Comparison of ENCODE assay signal across 16 cellular contexts in the genomic region with DNA sequence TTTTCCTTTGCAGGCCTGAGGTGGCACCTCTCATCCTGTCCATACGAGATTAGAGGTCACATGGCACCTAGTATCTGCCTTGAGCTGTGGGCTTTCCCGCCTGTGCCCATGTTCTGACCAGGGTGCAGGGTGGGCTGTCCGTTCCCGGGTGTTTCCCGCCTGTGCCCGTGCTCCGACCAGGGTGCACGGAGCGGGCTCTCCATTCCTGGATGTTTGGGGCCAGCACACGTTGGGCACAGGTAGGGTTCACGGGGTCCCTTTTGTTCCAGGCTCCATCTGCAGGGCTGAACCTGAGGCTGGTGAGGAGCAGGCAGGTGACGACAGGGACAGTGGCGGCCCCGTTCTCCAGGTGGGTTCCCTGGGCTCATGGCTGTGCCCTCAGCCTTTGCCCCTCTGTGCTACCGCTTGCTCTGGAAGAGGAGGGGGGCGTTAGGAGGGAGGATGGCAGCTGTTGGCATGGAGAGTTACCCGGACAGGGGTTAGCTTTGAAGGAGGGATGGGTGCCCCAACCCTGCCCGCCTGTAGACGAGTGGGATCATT. TPM values are rescaled to one million over a fixed set of nuclear protein-coding genes. Genes with fewer than 3 reads are reported as not detected.
A peak's percentile ranks its signal among the peaks of the same experiment; 100 is the strongest.
DNase-seq lines count a peak whose midpoint lies in the region; ATAC-seq and TF ChIP-seq lines count a peak whose summit lies in the region.
"Had no signal": no experiment of that assay in that cellular context is flagged by ENCODE, and none has a peak within 500 bp of the region (broad histone marks: within the 10 kb centered on the region; RNA-seq: fewer than 3 reads in every experiment).

No MANE protein-coding gene starts in this region.

- TF ChIP-seq CTCF in RWPE1 (conservative IDR thresholded peaks at IDR 0.05; ENCODE audit: low read depth) (no peak), ascending aorta (IDR thresholded peaks at IDR 0.05) (no peak)

- H3K9me3 ChIP-seq in right cardiac atrium (ENCODE audit: control insufficient read depth, low read length), result no peaks in the 10 kb centered on the region
- no peaks in the 10 kb centered on the region for H3K9me3 ChIP-seq in ascending aorta
- H3K9me3 ChIP-seq: BE2C, Caco-2 had no signal

- ATAC-seq in right cardiac atrium, result no peak
- ATAC-seq in Right ventricle myocardium superior (ENCODE audit: poor library complexity), result no peak

- intact Hi-C loops in right cardiac atrium (cut with DNase I), result loop anchor here in 1 of 4 donors (10.0 kb wide), 1 partner anchor 145 kb away; no protein-coding TSS in a partner anchor
- intact Hi-C loops in Right ventricle myocardium superior (cut with DNase I), result loop anchor here (5.0 kb wide), 1 partner anchor 43 kb away; no protein-coding TSS in a partner anchor
- intact Hi-C loops in ascending aorta (cut with DNase I), result no loop called here

- no peak overlapping the region for H3K4me3 ChIP-seq in right cardiac atrium (ENCODE audit: low read length)
- H3K4me3 ChIP-seq in ascending aorta, result no peak overlapping the region

- H3K27ac ChIP-seq in right cardiac atrium (ENCODE audit: low read length) (no peak overlapping the region), RWPE1 (0 out of 2 replicates have a peak overlapping the region, but pooled peaks have one; percentile 5), ascending aorta (no peak overlapping the region)

- no peaks in the 10 kb centered on the region for H3K4me1 ChIP-seq in right cardiac atrium (ENCODE audit: control insufficient read depth, insufficient read depth, low read length)
- no peaks in the 10 kb centered on the region for H3K4me1 ChIP-seq in ascending aorta
- H3K4me1 ChIP-seq: BE2C, Caco-2 had no signal

- H3K27me3 ChIP-seq in right cardiac atrium (ENCODE audit: control insufficient read depth, insufficient read depth) (no peaks in the 10 kb centered on the region), ascending aorta (no peaks in the 10 kb centered on the region)
- H3K27me3 ChIP-seq: BE2C had no signal

- POLR2A ChIA-PET in RWPE1 (lab: Yijun Ruan, JAX; ENCODE audit: low non-redundant PET), result no interaction called here

- DNase-seq in right cardiac atrium (peak in 2 of 3 donors; percentile 35 to 43), Right ventricle myocardium superior (no peak), RWPE1 (ENCODE audit: low spot score) (no peak), iPS-NIHi11 (ENCODE audit: low spot score) (peak; percentile 4), ascending aorta (ENCODE audit: low spot score in 2 of 2) (no peak), NCI-H2227 treated with DMSO at 0.1 percent for 48 hours (lab: John Stamatoyannopoulos, UW) (no peak)
- DNase-seq: ACHN; BE2C; C1 segment of cervical spinal cord; Caco-2; CD4-positive, CD25-positive, alpha-beta regulatory T cell; DMS153; DMS79; GDM1; GOT3; H9 had no signal

- H3K36me3 ChIP-seq in ascending aorta, result peaks cover 86 to 100% of the 10 kb centered on the region in 2 donors

- CTCF ChIA-PET in RWPE1 (lab: Yijun Ruan, JAX), result interaction anchor here (0.7 to 1.0 kb wide), 2 partner anchors 11 to 285 kb away, joined by 3 read pairs; no protein-coding TSS in a partner anchor

- 94% methylated on average over 19 of the region's 19 CpGs for WGBS in right cardiac atrium

RNA-seq across cellular contexts. Expression of gene RRP1, which starts 10.0 kb away (rescaled TPM):
- total RNA-seq in right cardiac atrium (10 to 100 TPM in 3 of 4 donors, 1 to 10 TPM in 1; 9.6 to 12.9 (median 11.1) TPM), Right ventricle myocardium superior (9.4 TPM), ascending aorta (52.0 TPM)
- polyA plus RNA-seq in right cardiac atrium, result 7.2 TPM

RNA-seq across cellular contexts. Expression of gene CSTB, which starts 23.3 kb away (rescaled TPM):
- total RNA-seq in right cardiac atrium, result 10 to 100 TPM; 28.6 to 36.2 (median 31.8) TPM
- polyA plus RNA-seq in right cardiac atrium, result 57.5 TPM
- 36.1 TPM for total RNA-seq in Right ventricle myocardium superior
- 8.7 TPM for total RNA-seq in ascending aorta

Comparison
In these comparisons a context has a peak if more than half of its experiments do, and no peak if none do; other contexts are left out.
1. DNase-seq: peak in right cardiac atrium (2 of 3) and iPS-NIHi11 (single experiment); none in Right ventricle myocardium superior (single experiment), RWPE1 (single experiment), ascending aorta (0 of 2) and NCI-H2227 treated with DMSO at 0.1 percent for 48 hours (single experiment).